In the genomic region with DNA sequence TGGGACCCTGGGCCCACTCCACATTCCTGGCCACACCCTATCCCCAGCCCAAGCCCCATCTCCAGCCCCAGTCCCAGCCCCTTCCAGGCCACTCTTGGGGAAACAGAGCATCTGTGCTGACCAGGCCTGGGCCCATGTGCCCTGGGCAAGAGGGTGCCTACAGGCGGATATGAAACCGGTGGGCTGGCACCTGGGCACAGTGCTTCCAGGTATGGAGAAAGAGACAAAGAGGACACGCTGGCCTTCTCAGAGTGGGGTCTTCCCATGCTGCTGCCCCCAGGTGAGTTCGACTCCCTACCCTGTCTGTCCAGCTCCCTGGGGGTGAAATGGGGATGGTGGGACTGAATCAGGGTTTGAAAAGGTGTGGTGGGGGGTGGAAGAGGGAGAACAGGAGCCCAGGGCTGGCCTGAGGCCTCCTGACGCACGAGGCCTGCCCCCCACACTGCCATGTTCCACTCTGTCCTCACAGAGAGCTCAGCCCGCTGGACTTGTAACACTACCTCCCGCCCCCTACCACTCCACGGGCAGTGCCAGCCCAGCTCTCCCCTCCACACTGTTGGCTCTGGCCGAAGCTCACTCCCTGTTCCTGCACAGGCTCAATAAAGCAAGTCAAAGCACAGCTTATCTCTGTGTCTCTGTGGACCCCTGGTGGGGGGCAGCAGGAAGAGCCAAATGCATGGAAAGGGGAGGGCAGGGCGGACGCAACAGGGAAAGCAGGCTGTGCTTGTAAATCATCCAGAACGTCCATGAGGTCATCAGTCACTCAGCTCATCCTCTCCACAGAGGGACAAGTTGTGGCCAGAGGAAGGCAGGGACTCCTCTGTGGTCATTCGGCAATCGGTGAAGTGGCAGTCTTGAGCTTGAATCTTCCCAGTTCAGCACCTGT, we compare ENCODE assay signal across 1 cellular context.
TF ChIP-seq lines count a peak whose summit lies in the region.

No MANE protein-coding gene starts in this region.

TF ChIP-seq in IMR-90, 13 proteins besides CTCF, POLR2A, EP300 and RAD21:
- no peak for TF ChIP-seq NFE2L2 (IDR thresholded peaks at IDR 0.05; ENCODE audit: low read depth, low read length)
- peak; percentile 11; the same call in 1 of the 2 replicates for TF ChIP-seq SMC3 (IDR thresholded peaks at IDR 0.05; ENCODE audit: low read depth, low read length)
